Comparison of ENCODE assay signal across 30 cellular contexts in genomic region chr9:107922246-107922645, GRCh38.
"Had no signal": no experiment of that assay in that cellular context is flagged by ENCODE, and none has a peak within 500 bp of the region (broad histone marks: within the 10 kb centered on the region; RNA-seq: fewer than 3 reads in every experiment).

No MANE protein-coding gene starts in this region.

- H3K27ac Mint-ChIP-seq: immature natural killer cell; mesothelial cell of epicardium; naive thymus-derived CD4-positive, alpha-beta T cell; natural killer cell treated with Interleukin-12 subunit alpha and Interleukin-12 subunit beta and Interleukin-15 and Interleukin-18, amount 100 ng/mL, for 72 hours; stimulated activated naive CD8-positive, alpha-beta T cell treated with anti-CD3 and anti-CD28 coated beads, Interleukin-15, Interleukin-2, amounts not matched to agents 100 ng/mL and 50 ng/mL, for 24 hours had no signal

- H3K4me1 Mint-ChIP-seq: immature natural killer cell; naive thymus-derived CD4-positive, alpha-beta T cell; neural crest cell had no signal

- DNase-seq: hypothalamus; immature natural killer cell; kidney; left colon; left lung; mesendoderm; mucosa of descending colon; naive thymus-derived CD4-positive, alpha-beta T cell; nucleus accumbens; pancreas; posterior cingulate gyrus; retina; right cardiac atrium; stimulated activated CD4-positive, alpha-beta T cell treated with anti-CD3 and anti-CD28 coated beads, Interleukin-12 subunit alpha, Interleukin-12 subunit beta, amount 100 ng/mL, for 4 hours; stimulated activated CD4-positive, alpha-beta T cell treated with anti-CD3 and anti-CD28 coated beads, Interleukin-15, amount 100 ng/mL, for 24 hours; stimulated activated CD4-positive, alpha-beta T cell treated with anti-CD3 and anti-CD28 coated beads, Interleukin-2, amount 100 ng/mL, for 24 hours; stimulated activated CD4-positive, alpha-beta T cell treated with anti-CD3 and anti-CD28 coated beads, Interleukin-4, amount 100 ng/mL, for 1 hour; stimulated activated naive CD4-positive, alpha-beta T cell; tibial artery; upper lobe of right lung had no signal

- H3K36me3 Mint-ChIP-seq: immature natural killer cell; mesothelial cell of epicardium; natural killer cell treated with Interleukin-12 subunit alpha and Interleukin-12 subunit beta and Interleukin-15 and Interleukin-18, amount 100 ng/mL, for 72 hours had no signal

- H3K4me3 ChIP-seq: left lung, lung, mucosa of descending colon, pancreas, prostate gland, skin epidermis, suprapubic skin, thoracic aorta, tibial artery, upper lobe of right lung had no signal

- ATAC-seq: left colon; left lung; mucosa of descending colon; naive thymus-derived CD4-positive, alpha-beta T cell; natural killer cell treated with Interleukin-12 subunit alpha and Interleukin-12 subunit beta and Interleukin-15 and Interleukin-18, amount 100 ng/mL, for 72 hours; pancreas; right cardiac atrium; sciatic nerve; upper lobe of right lung had no signal

- H3K27me3 Mint-ChIP-seq: naive thymus-derived CD4-positive, alpha-beta T cell; natural killer cell treated with Interleukin-12 subunit alpha and Interleukin-12 subunit beta and Interleukin-15 and Interleukin-18, amount 100 ng/mL, for 72 hours; stimulated activated naive CD8-positive, alpha-beta T cell treated with anti-CD3 and anti-CD28 coated beads, Interleukin-15, Interleukin-2, amounts not matched to agents 100 ng/mL and 50 ng/mL, for 24 hours had no signal

- H3K4me3 Mint-ChIP-seq: immature natural killer cell; mesothelial cell of epicardium; naive thymus-derived CD4-positive, alpha-beta T cell; natural killer cell treated with Interleukin-12 subunit alpha and Interleukin-12 subunit beta and Interleukin-15 and Interleukin-18, amount 100 ng/mL, for 72 hours; neural crest cell; stimulated activated naive CD8-positive, alpha-beta T cell treated with anti-CD3 and anti-CD28 coated beads, Interleukin-15, Interleukin-2, amounts not matched to agents 100 ng/mL and 50 ng/mL, for 24 hours had no signal
